ENCODE assay signal across 18 cellular contexts in genomic region chr9:9750719-9751118, GRCh38.
"Had no signal": no experiment of that assay in that cellular context is flagged by ENCODE, and none has a peak within 500 bp of the region (broad histone marks: within the 10 kb centered on the region; RNA-seq: fewer than 3 reads in every experiment).

No MANE protein-coding gene starts in this region.

- H3K27ac ChIP-seq: SJSA1, SK-N-MC had no signal

- H3K4me3 ChIP-seq: SJSA1, SK-N-MC had no signal

- DNase-seq: Kasumi-1, KG1, MM.1S, NCI-H1092 treated with DMSO at 0.1 percent for 48 hours, NCI-H1436, NCI-H187, NCI-H2029, NCI-H2081 treated with DMSO at 0.1 percent for 48 hours, NCI-H2171, NCI-H226, NCI-H446, NCI-H510A, NCI-H524 treated with DMSO at 0.1 percent for 48 hours, Right ventricle myocardium superior, RPMI8226, SIG-M5 had no signal

- H3K27me3 ChIP-seq: SJSA1 had no signal

- H3K36me3 ChIP-seq: SJSA1 had no signal

- H3K9me3 ChIP-seq: SJSA1 had no signal
